Comparison of ENCODE assay signal across 8 cellular contexts in genomic region chr5:180811012-180811622, GRCh38. TPM values are rescaled to one million over a fixed set of nuclear protein-coding genes. Genes with fewer than 3 reads are reported as not detected.
DNase-seq lines count a peak whose midpoint lies in the region; ATAC-seq and TF ChIP-seq lines count a peak whose summit lies in the region.

No MANE protein-coding gene starts in this region.

- H3K4me1 ChIP-seq in ACC112 (ENCODE audit: control insufficient read depth, insufficient read depth, low read length, unreplicated experiment): peaks cover 37% of the 10 kb centered on the region

- H3K79me2 ChIP-seq in ACC112 (ENCODE audit: control insufficient read depth, insufficient read depth, low read length, unreplicated experiment): peaks cover 37% of the 10 kb centered on the region

- H3K4me3 ChIP-seq in ACC112 (ENCODE audit: low read depth, low read length): peak overlapping the region; percentile 78

- H3K27ac ChIP-seq in ACC112 (ENCODE audit: low read depth, low read length): peak overlapping the region; percentile 72

- H3K9me3 Mint-ChIP-seq in HFFc6 (no peaks in the 10 kb centered on the region), brain (peaks cover 0 to 3% (median 0%) of the 10 kb centered on the region in 5 experiments), mesothelial cell of epicardium (no peaks in the 10 kb centered on the region)

- H3K27me3 ChIP-seq in ACC112 (ENCODE audit: insufficient read depth, low read length): no peaks in the 10 kb centered on the region

- ATAC-seq in GM19463 (IDR thresholded peaks at IDR 0.05; ENCODE audit: unreplicated experiment): no peak

- DNase-seq in HFFc6 (no peak), mesothelial cell of epicardium (ENCODE audit: low spot score in 2 of 2, unreplicated experiment in 2 of 2) (no peak), NCI-H446 treated with DMSO at 0.1 percent for 48 hours (lab: John Stamatoyannopoulos, UW) (no peak), DMS79 treated with DMSO at 0.1 percent for 48 hours (lab: John Stamatoyannopoulos, UW) (no peak), iPS-NIHi7 (ENCODE audit: extremely low spot score) (no peak)

- H3K4me3 Mint-ChIP-seq in HFFc6 (peak overlapping the region; percentile 92), brain (peak overlapping the region; percentile 82 to 94 (median 87)), mesothelial cell of epicardium (peak overlapping the region; percentile 89)

- TF ChIP-seq CTCF in HFFc6 (IDR thresholded peaks at IDR 0.05) (no peak), brain (conservative IDR thresholded peaks at IDR 0.05) (no peak), mesothelial cell of epicardium (IDR thresholded peaks at IDR 0.05; ENCODE audit: unreplicated experiment) (no peak)

- H3K27me3 Mint-ChIP-seq in HFFc6 (ENCODE audit: insufficient read depth) (no peaks in the 10 kb centered on the region; the same call in 1 of the 2 replicates), brain (peaks cover 12% of the 10 kb centered on the region), mesothelial cell of epicardium (ENCODE audit: low read depth) (no peaks in the 10 kb centered on the region)

- H3K36me3 ChIP-seq in ACC112 (ENCODE audit: insufficient read depth, low read length): no peaks in the 10 kb centered on the region

- H3K4me1 Mint-ChIP-seq in HFFc6 (ENCODE audit: low read depth): peaks cover 56% of the 10 kb centered on the region
- peaks cover 60% of the 10 kb centered on the region for H3K4me1 Mint-ChIP-seq in brain
- H3K4me1 Mint-ChIP-seq in mesothelial cell of epicardium: peaks cover 71% of the 10 kb centered on the region

- H3K36me3 Mint-ChIP-seq in HFFc6 (ENCODE audit: low read depth) (no peaks in the 10 kb centered on the region), brain (peaks cover 23% of the 10 kb centered on the region), mesothelial cell of epicardium (peaks cover 2% of the 10 kb centered on the region)

- H2AFZ ChIP-seq in ACC112 (ENCODE audit: low read length, unreplicated experiment): peak overlapping the region; percentile 91

- H3K27ac Mint-ChIP-seq in HFFc6 (peak overlapping the region; percentile 92), brain (peak overlapping the region; percentile 96 to 100 (median 97)), mesothelial cell of epicardium (peak overlapping the region; percentile 92)

RNA-seq across cellular contexts. Expression of gene MGAT1, which starts 8.5 kb away (rescaled TPM):
- 100 to 1,000 TPM; 188 to 220 (median 206) TPM for total RNA-seq in HFFc6 (2021; fragmentation: NEBNext Ultra II Directional; extraction: Animal tissue kit (Norgen Biotek cat#: 25700))
- polyA plus RNA-seq in brain (ENCODE audit: insufficient read depth, low read depth, low replicate concordance): 48.6 TPM
- 91.4 to 93.8 TPM (median 92.3 TPM) in 3 replicates for total RNA-seq in mesothelial cell of epicardium

RNA-seq across cellular contexts. Expression of gene ZFP62, which starts 50.0 kb away (rescaled TPM):
- total RNA-seq in HFFc6 (2021; fragmentation: NEBNext Ultra II Directional; extraction: Animal tissue kit (Norgen Biotek cat#: 25700)): 10 to 100 TPM in 4 of 6 experiments, 1 to 10 TPM in 2; 9.6 to 12.1 (median 10.2) TPM
- 17.6 TPM for polyA plus RNA-seq in brain (ENCODE audit: insufficient read depth, low read depth, low replicate concordance)
- 48.4 to 49.8 TPM (median 48.9 TPM) in 3 replicates for total RNA-seq in mesothelial cell of epicardium
